ENCODE assay signal across 1 cellular context in genomic region chr5:103990064-103990463, GRCh38.
TF ChIP-seq lines count a peak whose summit lies in the region.

No MANE protein-coding gene starts in this region.

TF ChIP-seq in HepG2, 621 proteins besides CTCF, POLR2A, EP300 and RAD21 (continued from another document):
- TF ChIP-seq, protein P1, sequence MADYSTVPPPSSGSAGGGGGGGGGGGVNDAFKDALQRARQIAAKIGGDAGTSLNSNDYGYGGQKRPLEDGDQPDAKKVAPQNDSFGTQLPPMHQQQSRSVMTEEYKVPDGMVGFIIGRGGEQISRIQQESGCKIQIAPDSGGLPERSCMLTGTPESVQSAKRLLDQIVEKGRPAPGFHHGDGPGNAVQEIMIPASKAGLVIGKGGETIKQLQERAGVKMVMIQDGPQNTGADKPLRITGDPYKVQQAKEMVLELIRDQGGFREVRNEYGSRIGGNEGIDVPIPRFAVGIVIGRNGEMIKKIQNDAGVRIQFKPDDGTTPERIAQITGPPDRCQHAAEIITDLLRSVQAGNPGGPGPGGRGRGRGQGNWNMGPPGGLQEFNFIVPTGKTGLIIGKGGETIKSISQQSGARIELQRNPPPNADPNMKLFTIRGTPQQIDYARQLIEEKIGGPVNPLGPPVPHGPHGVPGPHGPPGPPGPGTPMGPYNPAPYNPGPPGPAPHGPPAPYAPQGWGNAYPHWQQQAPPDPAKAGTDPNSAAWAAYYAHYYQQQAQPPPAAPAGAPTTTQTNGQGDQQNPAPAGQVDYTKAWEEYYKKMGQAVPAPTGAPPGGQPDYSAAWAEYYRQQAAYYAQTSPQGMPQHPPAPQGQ (CRISPR knock-in tag; IDR thresholded peaks at IDR 0.05; ENCODE audit: borderline replicate concordance), result no peak
- TF ChIP-seq MZF1 (CRISPR knock-in tag; IDR thresholded peaks at IDR 0.05; ENCODE audit: borderline replicate concordance) (no peak), ISX (CRISPR knock-in tag; conservative IDR thresholded peaks at IDR 0.05) (no peak), ZNF234 (CRISPR knock-in tag; conservative IDR thresholded peaks at IDR 0.05) (no peak), NKX3-1 (CRISPR knock-in tag; IDR thresholded peaks at IDR 0.05) (no peak), RBAK (CRISPR knock-in tag; IDR thresholded peaks at IDR 0.05) (no peak), ZNF589 (CRISPR knock-in tag; conservative IDR thresholded peaks at IDR 0.05) (no peak), KDM3A (CRISPR knock-in tag; IDR thresholded peaks at IDR 0.05; ENCODE audit: low read depth) (no peak), KLF15 (CRISPR knock-in tag; IDR thresholded peaks at IDR 0.05; ENCODE audit: borderline replicate concordance) (no peak)
